In the genomic region with DNA sequence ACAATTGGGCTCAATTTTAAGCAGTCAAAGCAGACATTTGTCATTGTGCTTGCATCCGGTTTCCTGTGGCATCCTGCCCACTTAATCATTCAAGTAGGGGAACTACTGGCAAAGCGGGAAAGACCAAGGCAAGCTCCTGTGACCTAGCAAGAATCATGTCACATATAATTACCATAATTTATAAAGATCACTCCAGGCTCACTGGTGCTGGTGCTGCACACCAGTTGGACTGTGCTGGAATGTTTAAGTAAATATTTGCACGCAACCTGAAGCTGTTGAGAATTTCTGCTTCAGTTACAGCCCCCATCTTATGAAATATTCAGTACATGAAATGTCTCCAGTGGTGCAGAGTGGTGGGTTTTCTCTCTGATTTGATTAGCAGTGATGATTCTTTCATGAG, we compare ENCODE assay signal across 15 cellular contexts.
"Had no signal": no experiment of that assay in that cellular context is flagged by ENCODE, and none has a peak within 500 bp of the region (broad histone marks: within the 10 kb centered on the region; RNA-seq: fewer than 3 reads in every experiment).

No MANE protein-coding gene starts in this region.

- H2AFZ ChIP-seq: neural progenitor cell had no signal

- ATAC-seq: activated CD8-positive, alpha-beta T cell treated with anti-CD3 and anti-CD28 coated beads, Interleukin-2, amount 10 ng/mL, durations not matched to agents 7 days and 5 days; activated naive CD8-positive, alpha-beta T cell treated with anti-CD3 and anti-CD28 coated beads, Interleukin-2, amount 50 U/mL, for 24 hours; activated T-cell treated with anti-CD3 and anti-CD28 coated beads, Interleukin-2, amount 50 U/mL, for 4 hours; naive thymus-derived CD4-positive, alpha-beta T cell; sciatic nerve had no signal

- H3K9me3 ChIP-seq: colonic mucosa had no signal

- H3K27me3 ChIP-seq: colonic mucosa, neural progenitor cell, stomach had no signal

- DNase-seq: activated CD4-positive, alpha-beta T cell treated with anti-CD3 and anti-CD28 coated beads, Interleukin-2, amount 10 ng/mL, durations not matched to agents 24 days and 14 days; activated CD8-positive, alpha-beta T cell treated with anti-CD3 and anti-CD28 coated beads, Interleukin-2, amount 10 ng/mL, durations not matched to agents 7 days and 5 days; activated naive CD4-positive, alpha-beta T cell treated with anti-CD3 and anti-CD28 coated beads, Interleukin-2, amount 10 ng/mL, durations not matched to agents 7 days and 5 days; activated naive CD8-positive, alpha-beta T cell treated with anti-CD3 and anti-CD28 coated beads, Interleukin-2, amount 50 U/mL, for 24 hours; activated T-cell treated with anti-CD3 and anti-CD28 coated beads, Interleukin-2, amount 50 U/mL, for 4 hours; anterior cingulate cortex; colonic mucosa; head of caudate nucleus; mesendoderm; naive thymus-derived CD4-positive, alpha-beta T cell; stimulated activated CD4-positive, alpha-beta T cell treated with anti-CD3 and anti-CD28 coated beads, Interleukin-4, amount 100 ng/mL, for 1 hour; stomach had no signal

- H3K4me1 ChIP-seq: colonic mucosa, neural progenitor cell, stomach had no signal

- H3K27ac ChIP-seq: colonic mucosa, neural progenitor cell, stomach had no signal

- H3K36me3 ChIP-seq: colonic mucosa, neural progenitor cell, stomach had no signal

- H3K4me2 ChIP-seq: neural progenitor cell, smooth muscle cell had no signal

- H3K4me3 ChIP-seq: colonic mucosa, neural progenitor cell, smooth muscle cell, stomach had no signal
